8 cellular contexts compared by ENCODE assay signal in the genomic region with DNA sequence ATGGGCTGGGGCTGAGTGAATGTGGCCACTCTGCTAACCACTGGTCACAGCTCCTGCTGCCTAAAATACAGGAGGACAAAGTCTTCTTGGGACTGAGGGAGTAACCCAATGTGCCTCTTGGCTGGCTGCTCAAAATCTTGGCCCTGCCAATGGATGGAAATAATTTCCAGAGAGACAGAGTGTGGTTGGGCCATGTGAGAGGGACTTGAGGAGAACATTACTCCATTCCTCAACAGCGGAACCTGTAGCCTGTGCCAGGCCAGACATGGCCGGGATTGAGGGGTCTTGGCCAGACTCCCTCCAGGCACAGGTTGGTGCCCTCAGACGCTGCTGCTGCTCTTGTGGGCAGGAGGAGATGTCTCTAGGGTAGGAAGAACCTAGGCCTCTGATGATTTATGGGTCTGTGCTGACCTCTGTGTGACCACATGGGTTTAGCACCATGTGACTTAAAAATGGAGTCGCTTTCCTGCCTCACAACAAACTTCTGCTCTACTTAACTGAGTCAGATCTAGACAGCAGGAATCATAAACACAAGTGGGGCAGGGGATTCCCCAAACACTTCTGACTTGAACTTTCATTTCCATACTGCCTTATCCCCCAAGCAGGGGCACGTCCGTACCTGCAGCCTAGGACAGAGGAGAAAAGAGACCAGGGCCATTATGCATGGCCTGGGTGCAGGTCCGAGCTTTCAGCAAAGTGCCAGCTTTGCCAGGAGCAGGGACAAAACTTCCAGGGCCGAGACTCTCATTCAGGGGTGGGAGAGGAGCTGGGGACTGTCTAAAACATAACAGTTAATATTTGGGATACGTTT.
DNase-seq lines count a peak whose midpoint lies in the region; ATAC-seq, FAIRE-seq and TF ChIP-seq lines count a peak whose summit lies in the region.

No MANE protein-coding gene starts in this region.

- H3K9ac ChIP-seq in OCI-LY1 (ENCODE audit: low read length), result no peak overlapping the region; the same call in 1 of the 2 replicates

- H3K36me3 Mint-ChIP-seq in effector memory CD8-positive, alpha-beta T cell (ENCODE audit: insufficient read depth), result peaks cover 18% of the 10 kb centered on the region

- no peaks in the 10 kb centered on the region for H3K9me2 ChIP-seq in OCI-LY1 (ENCODE audit: low read depth, low read length)

- H3K4me1 ChIP-seq in OCI-LY1 (ENCODE audit: insufficient read depth, low read length, severe bottlenecking), result peaks cover 40% of the 10 kb centered on the region

- H3K9me3 Mint-ChIP-seq in effector memory CD8-positive, alpha-beta T cell, result no peaks in the 10 kb centered on the region

- no peaks in the 10 kb centered on the region for H3K27me3 Mint-ChIP-seq in effector memory CD8-positive, alpha-beta T cell

- H3K4me3 ChIP-seq in GM08714 (ENCODE audit: low read length), result peak overlapping the region; percentile 13; the same call in 1 of the 2 replicates
- no peak overlapping the region for H3K4me3 ChIP-seq in OCI-LY1 (ENCODE audit: low read depth, low read length, poor library complexity, severe bottlenecking)

- peaks cover 64 to 79% of the 10 kb centered on the region in 2 donors for H3K4me1 Mint-ChIP-seq in effector memory CD8-positive, alpha-beta T cell (ENCODE audit: low read depth in 2 of 2)

- no peaks in the 10 kb centered on the region for H3K27me3 ChIP-seq in OCI-LY1 (ENCODE audit: insufficient read depth, low read length)

- peak overlapping the region; percentile 30 to 51 for H3K4me3 Mint-ChIP-seq in effector memory CD8-positive, alpha-beta T cell

- peak overlapping the region; percentile 12; the same call in 1 of the 2 replicates for H3K4me2 ChIP-seq in OCI-LY1 (ENCODE audit: low read length)

- no peak for DNase-seq in effector memory CD8-positive, alpha-beta T cell
- peak; percentile 68 for DNase-seq in stimulated activated CD4-positive, alpha-beta T cell treated with anti-CD3 and anti-CD28 coated beads, Interleukin-15, amount 100 ng/mL, for 24 hours
- DNase-seq in urothelium cell line (ENCODE audit: low spot score) (no peak), mucosa of gallbladder (ENCODE audit: low spot score) (no peak), NCI-H187 treated with DMSO at 0.1 percent for 48 hours (lab: John Stamatoyannopoulos, UW) (no peak)

- peak; percentile 89 for ATAC-seq in GM21529 (IDR thresholded peaks at IDR 0.05; ENCODE audit: unreplicated experiment)
- peak; percentile 73 for ATAC-seq in effector memory CD8-positive, alpha-beta T cell (replicated peaks)

- no peaks in the 10 kb centered on the region for H3K36me3 ChIP-seq in OCI-LY1 (ENCODE audit: insufficient read depth, low read length)

- H3F3A ChIP-seq in OCI-LY1 (ENCODE audit: insufficient read depth, low read length), result no peaks in the 10 kb centered on the region

- H3K27ac ChIP-seq in OCI-LY1 (ENCODE audit: low read depth, low read length, poor library complexity, severe bottlenecking), result peak overlapping the region; percentile 28

- FAIRE-seq in urothelium cell line (lab: Jason Lieb, UNC), result no peak

- no peaks in the 10 kb centered on the region for H4K20me1 ChIP-seq in OCI-LY1 (ENCODE audit: insufficient read depth, low read length)

- H3K27ac Mint-ChIP-seq in effector memory CD8-positive, alpha-beta T cell, result peak overlapping the region; percentile 93 to 100

- H3K9me3 ChIP-seq in OCI-LY1 (ENCODE audit: low read length), result no peaks in the 10 kb centered on the region

- 0 out of 2 replicates have a peak, but pooled peaks cover 4% of the 10 kb centered on the region for H3K79me2 ChIP-seq in OCI-LY1 (ENCODE audit: insufficient read depth, low read length)

- H2AFZ ChIP-seq in OCI-LY1 (ENCODE audit: low read length), result no peak overlapping the region

- no peak for TF ChIP-seq CTCF in OCI-LY1 (IDR thresholded peaks at IDR 0.05; ENCODE audit: low read length)
